13 cellular contexts compared by ENCODE assay signal in the genomic region with DNA sequence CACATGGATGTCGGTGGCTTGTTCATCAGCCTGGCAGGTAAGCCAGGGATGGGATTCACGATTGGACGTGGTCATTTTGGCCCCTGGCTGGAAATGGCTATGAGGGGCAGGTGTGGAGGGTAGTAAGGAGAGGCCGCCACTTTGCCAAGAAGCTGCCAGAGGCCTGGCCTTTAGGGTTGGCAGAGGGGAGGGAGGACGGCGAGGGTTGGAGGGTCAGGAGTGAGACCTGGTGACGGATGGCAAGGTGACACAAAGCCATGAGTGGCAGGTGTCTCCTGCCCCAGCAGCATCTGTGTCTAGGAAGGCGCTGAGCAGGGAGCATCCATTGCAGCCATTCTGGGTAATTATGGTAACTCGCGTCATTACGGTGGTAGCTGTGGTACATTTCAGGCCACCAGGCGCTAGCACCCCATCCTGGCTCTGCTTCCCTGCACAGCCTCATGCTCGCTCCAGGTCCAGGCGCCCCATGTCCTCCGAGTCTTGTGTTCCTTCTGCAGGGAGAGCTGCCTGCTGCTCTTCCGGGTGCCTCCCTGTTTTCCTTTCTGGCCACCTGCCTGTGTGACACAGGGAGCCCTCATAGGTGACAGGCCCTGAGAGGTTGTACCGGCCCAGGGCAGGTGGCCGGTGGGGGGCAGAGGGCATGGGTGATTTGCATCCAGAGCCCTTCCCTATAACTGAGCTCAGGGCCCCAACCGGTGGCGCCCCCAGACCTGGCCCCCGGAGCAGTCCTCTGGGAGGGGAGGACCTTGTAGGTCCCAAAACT. TPM values are rescaled to one million over a fixed set of nuclear protein-coding genes. Genes with fewer than 3 reads are reported as not detected.
DNase-seq lines count a peak whose midpoint lies in the region; FAIRE-seq and TF ChIP-seq lines count a peak whose summit lies in the region.
"Had no signal": no experiment of that assay in that cellular context is flagged by ENCODE, and none has a peak within 500 bp of the region (broad histone marks: within the 10 kb centered on the region; RNA-seq: fewer than 3 reads in every experiment).

No MANE protein-coding gene starts in this region.

- H3K27me3 Mint-ChIP-seq in activated CD4-positive, alpha-beta T cell treated with anti-CD3 and anti-CD28 coated beads, Interleukin-2, amount 10 ng/mL, durations not matched to agents 24 days and 14 days: no peaks in the 10 kb centered on the region
- H3K27me3 Mint-ChIP-seq in activated CD4-positive, alpha-beta memory T cell treated with anti-CD3 and anti-CD28 coated beads for 36 hours: peaks cover 3% of the 10 kb centered on the region
- peaks cover 49% of the 10 kb centered on the region for H3K27me3 Mint-ChIP-seq in endodermal cell (ENCODE audit: insufficient read depth)

- TF ChIP-seq EP300 in sigmoid colon (IDR thresholded peaks at IDR 0.05): no peak

- H3K9me3 Mint-ChIP-seq in activated CD4-positive, alpha-beta T cell treated with anti-CD3 and anti-CD28 coated beads, Interleukin-2, amount 10 ng/mL, durations not matched to agents 24 days and 14 days: no peaks in the 10 kb centered on the region
- H3K9me3 Mint-ChIP-seq in activated CD4-positive, alpha-beta memory T cell treated with anti-CD3 and anti-CD28 coated beads for 36 hours: no peaks in the 10 kb centered on the region
- no peaks in the 10 kb centered on the region for H3K9me3 Mint-ChIP-seq in endodermal cell
- H3K9me3 Mint-ChIP-seq: memory B cell had no signal

- TF ChIP-seq POLR2A in sigmoid colon (IDR thresholded peaks at IDR 0.05) (no peak), GM12892 (IDR thresholded peaks at IDR 0.05; ENCODE audit: low read depth, low read length) (no peak)

- FAIRE-seq in RCC 7860 (lab: Jason Lieb, UNC) (no peak), GM12892 (lab: Jason Lieb, UNC) (no peak)

- WGBS in endodermal cell (ENCODE audit: insufficient coverage in 1 of 2, insufficient read length in 1 of 2), 2 experiments: 93 to 99% methylated on average over 11 to 21 of the region's 21 CpGs
- WGBS in sigmoid colon, 2 donors: 54 to 78% methylated on average over 21 of the region's 21 CpGs

- TF ChIP-seq CTCF in endodermal cell (conservative IDR thresholded peaks at IDR 0.05): no peak
- TF ChIP-seq CTCF in sigmoid colon (IDR thresholded peaks at IDR 0.05): no peak

- intact Hi-C loops in activated CD4-positive, alpha-beta T cell treated with anti-CD3 and anti-CD28 coated beads, Interleukin-2, amount 10 ng/mL, durations not matched to agents 24 days and 14 days (cut with micrococcal nuclease): no loop called here
- intact Hi-C loops in activated CD4-positive, alpha-beta memory T cell treated with anti-CD3 and anti-CD28 coated beads for 36 hours (cut with micrococcal nuclease): no loop called here
- intact Hi-C loops in sigmoid colon (cut with DNase I): no loop called here

- H3K4me3 ChIP-seq in endodermal cell (ENCODE audit: low read length): no peak overlapping the region
- no peak overlapping the region for H3K4me3 ChIP-seq in sigmoid colon
- H3K4me3 ChIP-seq: right atrium auricular region, thyroid gland had no signal

- H3K27ac ChIP-seq in endodermal cell (ENCODE audit: low read depth, low read length): peak overlapping the region; percentile 24
- H3K27ac ChIP-seq in sigmoid colon: peak overlapping the region; percentile 7 to 82 (median 32)
- H3K27ac ChIP-seq: thyroid gland had no signal

- POLR2A ChIA-PET in activated CD4-positive, alpha-beta memory T cell treated with anti-CD3 and anti-CD28 coated beads for 36 hours (lab: Charles Lee): interaction anchor here (1.5 kb wide), 1 partner anchor 8 kb away, joined by 4 read pairs; no protein-coding TSS in a partner anchor

- DNase-seq in activated CD4-positive, alpha-beta T cell treated with anti-CD3 and anti-CD28 coated beads, Interleukin-2, amount 10 ng/mL, durations not matched to agents 24 days and 14 days: no peak
- no peak for DNase-seq in activated CD4-positive, alpha-beta T cell treated with anti-CD3 and anti-CD28 coated beads, Interleukin-2, amount 50 U/mL, for 48 hours
- no peak for DNase-seq in activated CD4-positive, alpha-beta memory T cell treated with anti-CD3 and anti-CD28 coated beads for 36 hours
- DNase-seq in endodermal cell (no peak), sigmoid colon (no peak), AML-193 (lab: John Stamatoyannopoulos, UW) (no peak), RCC 7860 (ENCODE audit: low spot score) (no peak), GM12892 (ENCODE audit: insufficient read length) (no peak)
- DNase-seq: DMS79 treated with DMSO at 0.1 percent for 48 hours, NCI-H2081 treated with DMSO at 0.1 percent for 48 hours, thyroid gland had no signal

- peak overlapping the region; percentile 86 for H3K27ac Mint-ChIP-seq in activated CD4-positive, alpha-beta T cell treated with anti-CD3 and anti-CD28 coated beads, Interleukin-2, amount 10 ng/mL, durations not matched to agents 24 days and 14 days
- peak overlapping the region; percentile 87 for H3K27ac Mint-ChIP-seq in activated CD4-positive, alpha-beta memory T cell treated with anti-CD3 and anti-CD28 coated beads for 36 hours
- H3K27ac Mint-ChIP-seq in endodermal cell: no peak overlapping the region
- H3K27ac Mint-ChIP-seq: memory B cell had no signal

- H3K4me1 ChIP-seq in endodermal cell (ENCODE audit: control insufficient read depth, insufficient read depth, low read length) (no peaks in the 10 kb centered on the region), sigmoid colon (peaks cover 0 to 73% (median 50%) of the 10 kb centered on the region in 4 donors)

- peaks cover 13% of the 10 kb centered on the region for H3K36me3 Mint-ChIP-seq in activated CD4-positive, alpha-beta T cell treated with anti-CD3 and anti-CD28 coated beads, Interleukin-2, amount 10 ng/mL, durations not matched to agents 24 days and 14 days (ENCODE audit: low read depth)
- peaks cover 1% of the 10 kb centered on the region for H3K36me3 Mint-ChIP-seq in activated CD4-positive, alpha-beta memory T cell treated with anti-CD3 and anti-CD28 coated beads for 36 hours
- H3K36me3 Mint-ChIP-seq in endodermal cell (ENCODE audit: low read depth): no peaks in the 10 kb centered on the region
- H3K36me3 Mint-ChIP-seq: memory B cell had no signal

- peaks cover 4% of the 10 kb centered on the region for H3K27me3 ChIP-seq in endodermal cell (ENCODE audit: control insufficient read depth, insufficient read depth, low read length, poor library complexity, severe bottlenecking)
- peaks cover 0 to 2% (median 0%) of the 10 kb centered on the region in 3 donors for H3K27me3 ChIP-seq in sigmoid colon
- H3K27me3 ChIP-seq: right atrium auricular region, thyroid gland had no signal

- peak overlapping the region; percentile 99 for H3K4me3 Mint-ChIP-seq in activated CD4-positive, alpha-beta T cell treated with anti-CD3 and anti-CD28 coated beads, Interleukin-2, amount 10 ng/mL, durations not matched to agents 24 days and 14 days
- no peak overlapping the region for H3K4me3 Mint-ChIP-seq in activated CD4-positive, alpha-beta memory T cell treated with anti-CD3 and anti-CD28 coated beads for 36 hours
- no peak overlapping the region for H3K4me3 Mint-ChIP-seq in endodermal cell
- H3K4me3 Mint-ChIP-seq: memory B cell had no signal

- H3K9me3 ChIP-seq in endodermal cell (ENCODE audit: control insufficient read depth, low read length) (no peaks in the 10 kb centered on the region), sigmoid colon (no peaks in the 10 kb centered on the region)
- H3K9me3 ChIP-seq: right atrium auricular region, thyroid gland had no signal

- CTCF ChIA-PET in activated CD4-positive, alpha-beta memory T cell treated with anti-CD3 and anti-CD28 coated beads for 36 hours (lab: Charles Lee): interaction anchor here (3.2 kb wide), 1 partner anchor 35 kb away, joined by 14 read pairs; no protein-coding TSS in a partner anchor

- no peaks in the 10 kb centered on the region for H3K36me3 ChIP-seq in endodermal cell (ENCODE audit: control insufficient read depth, insufficient read depth, low read length)
- no peaks in the 10 kb centered on the region for H3K36me3 ChIP-seq in sigmoid colon
- H3K36me3 ChIP-seq: right atrium auricular region, thyroid gland had no signal

- H3K9ac ChIP-seq in endodermal cell (ENCODE audit: extremely low read depth, low read length, poor library complexity, severe bottlenecking): no peak overlapping the region

- peaks cover 52% of the 10 kb centered on the region for H3K4me1 Mint-ChIP-seq in activated CD4-positive, alpha-beta T cell treated with anti-CD3 and anti-CD28 coated beads, Interleukin-2, amount 10 ng/mL, durations not matched to agents 24 days and 14 days
- peaks cover 62% of the 10 kb centered on the region for H3K4me1 Mint-ChIP-seq in activated CD4-positive, alpha-beta memory T cell treated with anti-CD3 and anti-CD28 coated beads for 36 hours (ENCODE audit: low read depth)
- peaks cover 10% of the 10 kb centered on the region for H3K4me1 Mint-ChIP-seq in endodermal cell

RNA-seq across cellular contexts. Expression of gene SSBP4, which starts 4.2 kb away (rescaled TPM):
- total RNA-seq in activated CD4-positive, alpha-beta T cell treated with anti-CD3 and anti-CD28 coated beads, Interleukin-2, amount 10 ng/mL, durations not matched to agents 24 days and 14 days: 154 TPM in 2 replicates
- total RNA-seq in activated CD4-positive, alpha-beta memory T cell treated with anti-CD3 and anti-CD28 coated beads for 36 hours: 100 to 1,000 TPM in 1 of 2 experiments, 10 to 100 TPM in 1; 97.9 to 102 TPM
- total RNA-seq in endodermal cell: 10 to 100 TPM; 35.9 to 43.5 TPM
- polyA plus RNA-seq in endodermal cell (2013, experiment 1 of 2): 154 TPM
- polyA plus RNA-seq in endodermal cell (2013, experiment 2 of 2): 157 TPM
- total RNA-seq in sigmoid colon: 10 to 100 TPM; 52.4 to 71.4 (median 58.0) TPM
- polyA plus RNA-seq in sigmoid colon: 10 to 100 TPM; 13.9 to 51.4 (median 32.4) TPM
- 24.2 TPM for polyA plus RNA-seq in GM12892 (2012; ENCODE audit: missing spikeins)

RNA-seq across cellular contexts. Expression of gene ISYNA1, which starts 14.5 kb away (rescaled TPM):
- total RNA-seq in activated CD4-positive, alpha-beta T cell treated with anti-CD3 and anti-CD28 coated beads, Interleukin-2, amount 10 ng/mL, durations not matched to agents 24 days and 14 days: 9.9 and 10.9 TPM in 2 replicates
- total RNA-seq in activated CD4-positive, alpha-beta memory T cell treated with anti-CD3 and anti-CD28 coated beads for 36 hours: 10 to 100 TPM; 19.3 to 20.0 TPM
- total RNA-seq in endodermal cell (100 to 1,000 TPM; 156 to 212 TPM), sigmoid colon (10 to 100 TPM in 3 of 4 donors, 1 to 10 TPM in 1; 9.1 to 12.8 (median 11.5) TPM)
- 502 TPM for polyA plus RNA-seq in endodermal cell (2013, experiment 1 of 2)
- 458 TPM for polyA plus RNA-seq in endodermal cell (2013, experiment 2 of 2)
- polyA plus RNA-seq in sigmoid colon: 10 to 100 TPM in 1 of 3 donors, 1 to 10 TPM in 2; 3.7 to 18.7 (median 4.2) TPM
- polyA plus RNA-seq in GM12892 (2012; ENCODE audit: missing spikeins): 9.3 TPM

RNA-seq across cellular contexts. Expression of gene LRRC25, which starts 26.0 kb away (rescaled TPM):
- total RNA-seq in activated CD4-positive, alpha-beta T cell treated with anti-CD3 and anti-CD28 coated beads, Interleukin-2, amount 10 ng/mL, durations not matched to agents 24 days and 14 days: not detected in 2 replicates
- total RNA-seq in activated CD4-positive, alpha-beta memory T cell treated with anti-CD3 and anti-CD28 coated beads for 36 hours: not detected
- total RNA-seq in endodermal cell: not detected
- polyA plus RNA-seq in endodermal cell (2013, experiment 1 of 2): 0.21 TPM
- polyA plus RNA-seq in endodermal cell (2013, experiment 2 of 2): 0.21 TPM
- 10 to 100 TPM in 1 of 4 donors, 1 to 10 TPM in 3; 2.2 to 13.3 (median 9.0) TPM for total RNA-seq in sigmoid colon
- polyA plus RNA-seq in sigmoid colon: 10 to 100 TPM in 1 of 3 donors, 1 to 10 TPM in 2; 4.2 to 10.9 (median 6.0) TPM
- 1.1 TPM for polyA plus RNA-seq in GM12892 (2012; ENCODE audit: missing spikeins)

RNA-seq across cellular contexts. Expression of gene GDF15, which starts 37.5 kb away (rescaled TPM):
- 0.26 TPM in 1 of 2 replicates, not detected in the other for total RNA-seq in activated CD4-positive, alpha-beta T cell treated with anti-CD3 and anti-CD28 coated beads, Interleukin-2, amount 10 ng/mL, durations not matched to agents 24 days and 14 days
- not detected for total RNA-seq in activated CD4-positive, alpha-beta memory T cell treated with anti-CD3 and anti-CD28 coated beads for 36 hours
- total RNA-seq in endodermal cell (1 to 10 TPM in 1 of 2 donors, under 1 TPM in 1; 0.90 to 2.2 TPM), sigmoid colon (1 to 10 TPM; 1.1 to 7.9 (median 3.9) TPM)
- polyA plus RNA-seq in endodermal cell (2013, experiment 1 of 2): 15.5 TPM
- polyA plus RNA-seq in endodermal cell (2013, experiment 2 of 2): 18.2 TPM
- 10 to 100 TPM in 2 of 3 donors, 1 to 10 TPM in 1; 7.2 to 79.7 (median 24.5) TPM for polyA plus RNA-seq in sigmoid colon
- 1.6 TPM for polyA plus RNA-seq in GM12892 (2012; ENCODE audit: missing spikeins)

Comparison
In these comparisons a context has a peak if more than half of its experiments do, and no peak if none do; other contexts are left out.
1. RNA of gene ISYNA1, which starts 14.5 kb away (total RNA-seq): 156 to 212 TPM in endodermal cell; 19.3 to 20.0 TPM in activated CD4-positive, alpha-beta memory T cell treated with anti-CD3 and anti-CD28 coated beads for 36 hours, 9.1 to 12.8 TPM in sigmoid colon and 9.9 to 10.9 TPM in activated CD4-positive, alpha-beta T cell treated with anti-CD3 and anti-CD28 coated beads, Interleukin-2, amount 10 ng/mL, durations not matched to agents 24 days and 14 days; every median in the first group is over 4 times any median in the second.